In the genomic region with DNA sequence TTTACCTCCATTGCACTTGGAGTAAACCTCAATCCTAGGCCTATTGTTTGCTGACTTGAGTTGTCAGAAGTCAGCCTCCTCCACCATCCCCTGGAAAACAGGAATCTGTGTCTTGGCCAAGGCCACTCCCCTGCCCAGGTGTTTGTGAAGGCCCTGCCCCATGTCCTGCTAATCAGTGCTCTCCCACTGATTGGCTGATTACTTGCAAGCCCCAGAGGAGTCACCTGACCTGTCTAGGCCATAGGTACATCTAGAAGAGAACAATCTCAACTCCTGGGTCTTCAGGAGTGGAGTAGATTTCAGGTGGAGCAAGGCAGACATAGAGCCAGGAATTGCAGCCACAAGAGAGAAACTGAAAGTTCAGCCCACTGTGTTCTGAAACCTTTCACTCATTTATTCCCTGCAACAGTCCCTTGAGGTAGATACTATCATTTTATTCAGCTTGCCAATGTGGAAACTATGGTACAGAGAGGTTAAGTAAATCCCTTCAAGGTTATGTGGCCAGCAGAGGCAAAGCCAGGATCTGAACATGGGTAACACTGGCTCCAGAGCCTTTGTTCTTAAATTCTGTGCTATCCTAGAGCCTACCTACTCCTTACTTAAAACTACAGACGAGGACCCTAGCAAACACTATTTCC, we compare ENCODE assay signal across 1 cellular context.
TF ChIP-seq lines count a peak whose summit lies in the region.

No MANE protein-coding gene starts in this region.

TF ChIP-seq in HCT116, 20 proteins besides CTCF, POLR2A, EP300 and RAD21 (continued from another document):
- TF ChIP-seq EZH2 (IDR thresholded peaks at IDR 0.05) (no peak), POLR2AphosphoS5 (IDR thresholded peaks at IDR 0.05; ENCODE audit: low read depth, low read length) (no peak), EGR1 (IDR thresholded peaks at IDR 0.05; ENCODE audit: low read depth) (no peak), CBX3 (IDR thresholded peaks at IDR 0.05; ENCODE audit: low read depth) (no peak), ZFX (IDR thresholded peaks at IDR 0.05) (no peak), ELF1 (IDR thresholded peaks at IDR 0.05; ENCODE audit: borderline replicate concordance, low read depth) (no peak)
